Comparison of ENCODE assay signal across 8 cellular contexts in the genomic region with DNA sequence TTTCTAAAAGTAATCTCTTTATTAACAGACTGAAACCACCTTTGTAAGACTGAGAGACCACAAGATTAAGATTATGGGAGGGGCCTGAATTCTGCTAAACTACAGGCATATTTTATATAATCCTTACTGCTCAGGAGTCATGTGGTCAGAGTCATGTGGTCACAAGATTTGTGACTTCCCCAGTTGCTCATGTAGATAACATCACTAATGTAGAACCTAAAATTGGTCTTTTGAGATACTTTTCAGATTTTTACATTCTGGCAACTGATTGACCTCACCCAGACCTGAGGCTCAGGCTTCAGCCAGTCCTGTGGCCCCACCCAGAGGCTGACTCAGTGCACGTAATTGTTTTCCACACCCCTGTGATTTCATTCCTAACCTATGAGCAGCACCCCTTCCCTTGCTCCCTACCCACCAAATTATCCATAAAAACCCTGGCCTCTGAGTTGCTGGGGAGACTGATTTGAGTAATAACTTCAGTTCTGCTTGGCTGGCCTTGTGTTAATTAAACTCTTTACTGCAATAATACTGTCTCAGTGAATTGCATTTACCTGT. TPM values are rescaled to one million over a fixed set of nuclear protein-coding genes. Genes with fewer than 3 reads are reported as not detected.
DNase-seq lines count a peak whose midpoint lies in the region; ATAC-seq and TF ChIP-seq lines count a peak whose summit lies in the region.

No MANE protein-coding gene starts in this region.

- no peaks in the 10 kb centered on the region for H3K9me3 Mint-ChIP-seq in activated CD8-positive, alpha-beta memory T cell treated with anti-CD3 and anti-CD28 coated beads, Interleukin-2, amount 10 ng/mL, durations not matched to agents 7 days and 5 days (ENCODE audit: low read depth)

- H3K36me3 ChIP-seq in adipocyte (ENCODE audit: control insufficient read depth, insufficient read depth, low read length, severe bottlenecking) (no peaks in the 10 kb centered on the region), left lung (no peaks in the 10 kb centered on the region)

- DNase-seq in activated CD8-positive, alpha-beta memory T cell treated with anti-CD3 and anti-CD28 coated beads, Interleukin-2, amount 10 ng/mL, durations not matched to agents 7 days and 5 days: peak; percentile 66
- DNase-seq in activated CD8-positive, alpha-beta memory T cell treated with anti-CD3 and anti-CD28 coated beads, Interleukin-2, amount 50 U/mL, for 48 hours: no peak
- DNase-seq in NOMO-1 treated with DMSO at 0.1 percent for 48 hours (lab: John Stamatoyannopoulos, UW; ENCODE audit: unreplicated experiment) (peak; percentile 62), adipocyte (ENCODE audit: low read depth) (peak; percentile 75), left lung (peak in 1 of 2 donors; percentile 42), cerebellar nuclear complex (lab: John Stamatoyannopoulos, UW) (no peak)

- no peaks in the 10 kb centered on the region for H3K27me3 ChIP-seq in adipocyte (replicated peaks; ENCODE audit: control insufficient read depth, insufficient read depth, low read length)
- no peaks in the 10 kb centered on the region for H3K27me3 ChIP-seq in left lung

- H3K4me1 ChIP-seq in adipocyte (ENCODE audit: control insufficient read depth, insufficient read depth, low read length): peaks cover 12% of the 10 kb centered on the region
- no peaks in the 10 kb centered on the region for H3K4me1 ChIP-seq in left lung

- intact Hi-C loops in left lung (cut with DNase I): no loop called here

- no peak for TF ChIP-seq CTCF in left lung (IDR thresholded peaks at IDR 0.05)

- no peaks in the 10 kb centered on the region for H3K27me3 Mint-ChIP-seq in activated CD8-positive, alpha-beta memory T cell treated with anti-CD3 and anti-CD28 coated beads, Interleukin-2, amount 10 ng/mL, durations not matched to agents 7 days and 5 days

- no peak overlapping the region for H3K4me3 Mint-ChIP-seq in activated CD8-positive, alpha-beta memory T cell treated with anti-CD3 and anti-CD28 coated beads, Interleukin-2, amount 10 ng/mL, durations not matched to agents 7 days and 5 days

- peak; percentile 80 for ATAC-seq in activated CD8-positive, alpha-beta memory T cell treated with anti-CD3 and anti-CD28 coated beads, Interleukin-2, amount 10 ng/mL, durations not matched to agents 7 days and 5 days
- ATAC-seq in HG02678 (IDR thresholded peaks at IDR 0.05; ENCODE audit: unreplicated experiment): peak; percentile 58
- peak; percentile 93 for ATAC-seq in left lung
- ATAC-seq in GM18873 (IDR thresholded peaks at IDR 0.05; ENCODE audit: low FRiP score, unreplicated experiment): no peak

- H3K4me3 ChIP-seq in adipocyte (ENCODE audit: low read length) (no peak overlapping the region), left lung (no peak overlapping the region)

- peaks cover 23% of the 10 kb centered on the region for H3K4me1 Mint-ChIP-seq in activated CD8-positive, alpha-beta memory T cell treated with anti-CD3 and anti-CD28 coated beads, Interleukin-2, amount 10 ng/mL, durations not matched to agents 7 days and 5 days

- no peak overlapping the region for H3K9ac ChIP-seq in adipocyte (ENCODE audit: low read length)

- H3K27ac Mint-ChIP-seq in activated CD8-positive, alpha-beta memory T cell treated with anti-CD3 and anti-CD28 coated beads, Interleukin-2, amount 10 ng/mL, durations not matched to agents 7 days and 5 days: peak overlapping the region; percentile 34

- H3K36me3 Mint-ChIP-seq in activated CD8-positive, alpha-beta memory T cell treated with anti-CD3 and anti-CD28 coated beads, Interleukin-2, amount 10 ng/mL, durations not matched to agents 7 days and 5 days: no peaks in the 10 kb centered on the region

- H3K27ac ChIP-seq in left lung: no peak overlapping the region

- CTCF ChIA-PET in activated CD8-positive, alpha-beta memory T cell treated with anti-CD3 and anti-CD28 coated beads, Interleukin-2, amount 10 ng/mL, durations not matched to agents 7 days and 5 days (lab: Charles Lee): interaction anchor here (1.1 kb wide), 1 partner anchor 148 kb away, joined by 4 read pairs; no protein-coding TSS in a partner anchor

- H3K9me3 ChIP-seq in adipocyte (ENCODE audit: control insufficient read depth, low read length): no peaks in the 10 kb centered on the region
- no peaks in the 10 kb centered on the region for H3K9me3 ChIP-seq in left lung

RNA-seq across cellular contexts. Expression of a gene that starts 41.8 kb away (rescaled TPM):
- 10 to 100 TPM; 16.3 to 19.9 TPM for total RNA-seq in activated CD8-positive, alpha-beta memory T cell treated with anti-CD3 and anti-CD28 coated beads, Interleukin-2, amount 10 ng/mL, durations not matched to agents 7 days and 5 days
- total RNA-seq in left lung: 10 to 100 TPM; 12.7 to 16.4 TPM

Comparison
In these comparisons a context has a peak if more than half of its experiments do, and no peak if none do; other contexts are left out.
1. DNase-seq: peak in activated CD8-positive, alpha-beta memory T cell treated with anti-CD3 and anti-CD28 coated beads, Interleukin-2, amount 10 ng/mL, durations not matched to agents 7 days and 5 days (single experiment), NOMO-1 treated with DMSO at 0.1 percent for 48 hours (single experiment) and adipocyte (single experiment); none in activated CD8-positive, alpha-beta memory T cell treated with anti-CD3 and anti-CD28 coated beads, Interleukin-2, amount 50 U/mL, for 48 hours (single experiment) and cerebellar nuclear complex (0 of 2).